ENCODE assay signal across 24 cellular contexts in genomic region chr15:84950570-84951111, GRCh38. TPM values are rescaled to one million over a fixed set of nuclear protein-coding genes. Genes with fewer than 3 reads are reported as not detected.
DNase-seq lines count a peak whose midpoint lies in the region; ATAC-seq, FAIRE-seq and TF ChIP-seq lines count a peak whose summit lies in the region.
"Had no signal": no experiment of that assay in that cellular context is flagged by ENCODE, and none has a peak within 500 bp of the region (broad histone marks: within the 10 kb centered on the region; RNA-seq: fewer than 3 reads in every experiment).

No MANE protein-coding gene starts in this region.

- no peaks in the 10 kb centered on the region for H3K27me3 Mint-ChIP-seq in activated naive CD4-positive, alpha-beta T cell treated with anti-CD3 and anti-CD28 coated beads for 36 hours (ENCODE audit: low read depth)

- WGBS in HepG2 (ENCODE audit: low lambda C conversion rate), result 30% methylated on average over 7 of the region's 7 CpGs
- WGBS in right lobe of liver (ENCODE audit: insufficient coverage, low coverage, low lambda C conversion rate, missing lambda C conversion rate), result 87% methylated on average over 4 of the region's 7 CpGs
- 80 to 85% (median 84%) methylated on average over 7 of the region's 7 CpGs for WGBS in small intestine, 3 donors
- 67 to 81% methylated on average over 2 to 4 of the region's 7 CpGs for WGBS in gastroesophageal sphincter (ENCODE audit: low coverage in 1 of 2), 2 donors

- TF ChIP-seq POLR2A in HepG2 (IDR thresholded peaks at IDR 0.05; ENCODE audit: insufficient read depth in 1 of 2, low read depth in 2 of 2, low read length in 2 of 2), result no peak
- no peak for TF ChIP-seq POLR2A in right lobe of liver (IDR thresholded peaks at IDR 0.05)
- no peak for TF ChIP-seq POLR2A in gastroesophageal sphincter (IDR thresholded peaks at IDR 0.05)

- H3K9ac ChIP-seq in HepG2 (ENCODE audit: insufficient read depth, low read depth, low read length) (no peak overlapping the region), subcutaneous abdominal adipose tissue (ENCODE audit: low read length in 5 of 5) (no peak overlapping the region)
- H3K9ac ChIP-seq: BLaER1 treated with 17β-estradiol and CSF1 and Interleukin-3, amounts not matched to agents 10 nM and 100 nM had no signal

- H3F3A ChIP-seq in PC-9 (ENCODE audit: insufficient read depth, low read depth), result no peaks in the 10 kb centered on the region; the same call in 1 of the 2 replicates

- POLR2A ChIA-PET in HepG2 (lab: Yijun Ruan, JAX) (no interaction called here), PC-9 (lab: Charles Lee; ENCODE audit: unreplicated experiment) (no interaction called here)

- BruUV-seq in HepG2 (replicated peaks; lab: Mats Ljungman, UMichigan) (no TSS peak), PC-9 (replicated peaks; lab: Mats Ljungman, UMichigan) (no TSS peak)

- H3K4me1 Mint-ChIP-seq in activated naive CD4-positive, alpha-beta T cell treated with anti-CD3 and anti-CD28 coated beads for 36 hours (ENCODE audit: low read depth), result no peaks in the 10 kb centered on the region

- CTCF ChIA-PET in HepG2 (lab: Yijun Ruan, JAX; ENCODE audit: low intra/inter-chr PET ratio, low total read pairs), result no interaction called here
- CTCF ChIA-PET in activated naive CD4-positive, alpha-beta T cell treated with anti-CD3 and anti-CD28 coated beads for 36 hours (lab: Charles Lee), result interaction anchor here (0.6 to 2.3 kb wide), 4 partner anchors 75 to 352 kb away, joined by 3 to 8 read pairs (median 3); no protein-coding TSS in a partner anchor
- CTCF ChIA-PET in PC-9 (lab: Charles Lee), result no interaction called here

- no peaks in the 10 kb centered on the region for H3K9me3 ChIP-seq in HepG2 (ENCODE audit: low read length)
- H3K9me3 ChIP-seq in right lobe of liver, result no peaks in the 10 kb centered on the region
- H3K9me3 ChIP-seq in subcutaneous abdominal adipose tissue (ENCODE audit: control insufficient read depth in 5 of 5, low read length in 5 of 5), result no peaks in the 10 kb centered on the region
- H3K9me3 ChIP-seq in PC-9 (ENCODE audit: insufficient read depth, low read depth), result no peaks in the 10 kb centered on the region
- no peaks in the 10 kb centered on the region for H3K9me3 ChIP-seq in small intestine (ENCODE audit: control insufficient read depth, low read depth)
- no peaks in the 10 kb centered on the region for H3K9me3 ChIP-seq in gastroesophageal sphincter
- H3K9me3 ChIP-seq: BLaER1 treated with 17β-estradiol and CSF1 and Interleukin-3, amounts not matched to agents 10 nM and 100 nM had no signal

- no peak overlapping the region for H3K27ac ChIP-seq in HepG2 (ENCODE audit: extremely low read length, insufficient read depth, low read length)
- H3K27ac ChIP-seq in right lobe of liver, result no peak overlapping the region
- H3K27ac ChIP-seq in dorsolateral prefrontal cortex, result peak overlapping the region in 54 of 59 donors; percentile 23 to 93 (median 80)
- peak overlapping the region; percentile 39 for H3K27ac ChIP-seq in subcutaneous abdominal adipose tissue (ENCODE audit: low read depth, low read length)
- H3K27ac ChIP-seq in PC-9, result no peak overlapping the region
- no peak overlapping the region for H3K27ac ChIP-seq in small intestine (ENCODE audit: low read depth in 1 of 2, low read length in 1 of 2)
- no peak overlapping the region for H3K27ac ChIP-seq in gastroesophageal sphincter
- H3K27ac ChIP-seq: BLaER1 treated with 17β-estradiol and CSF1 and Interleukin-3, amounts not matched to agents 10 nM and 100 nM; RWPE1; SK-N-MC had no signal

- H3K27ac Mint-ChIP-seq in activated naive CD4-positive, alpha-beta T cell treated with anti-CD3 and anti-CD28 coated beads for 36 hours, result no peak overlapping the region
- H3K27ac Mint-ChIP-seq: IgD-negative memory B cell had no signal

- no peak for DNase-seq in HepG2 (ENCODE audit: low spot score)
- no peak for DNase-seq in right lobe of liver
- no peak for DNase-seq in dorsolateral prefrontal cortex
- DNase-seq in activated naive CD4-positive, alpha-beta T cell treated with anti-CD3 and anti-CD28 coated beads for 36 hours, result no peak
- DNase-seq in PC-9, result no peak
- DNase-seq in small intestine, result no peak
- DNase-seq: 8988T; CD4-positive, alpha-beta memory T cell; DMS153; H7; Karpas-422; MV-4-11; NCI-H1694; NCI-H2081; NCI-H446 treated with DMSO at 0.1 percent for 48 hours; NCI-H526 treated with DMSO at 0.1 percent for 48 hours; SHP77 treated with DMSO at 0.1 percent for 48 hours had no signal

- no peak overlapping the region for H3K4me3 Mint-ChIP-seq in activated naive CD4-positive, alpha-beta T cell treated with anti-CD3 and anti-CD28 coated beads for 36 hours
- H3K4me3 Mint-ChIP-seq: CD4-positive, alpha-beta memory T cell; IgD-negative memory B cell had no signal

- no peaks in the 10 kb centered on the region for H3K36me3 ChIP-seq in HepG2 (replicated peaks in 1 of 2; ENCODE audit: control insufficient read depth in 1 of 2, insufficient read depth in 2 of 2, low read length in 2 of 2)
- no peaks in the 10 kb centered on the region for H3K36me3 ChIP-seq in right lobe of liver
- no peaks in the 10 kb centered on the region for H3K36me3 ChIP-seq in subcutaneous abdominal adipose tissue (ENCODE audit: control insufficient read depth in 5 of 5, insufficient read depth in 5 of 5, low read length in 5 of 5)
- H3K36me3 ChIP-seq in PC-9 (ENCODE audit: low read depth), result no peaks in the 10 kb centered on the region
- peaks cover 0 to 5% of the 10 kb centered on the region in 2 donors for H3K36me3 ChIP-seq in small intestine (ENCODE audit: control insufficient read depth in 2 of 2, insufficient read depth in 2 of 2, low read length in 2 of 2)
- H3K36me3 ChIP-seq in gastroesophageal sphincter, result no peaks in the 10 kb centered on the region
- H3K36me3 ChIP-seq: BLaER1 treated with 17β-estradiol and CSF1 and Interleukin-3, amounts not matched to agents 10 nM and 100 nM had no signal

- TF ChIP-seq EP300 in HepG2 (IDR thresholded peaks at IDR 0.05; ENCODE audit: low read depth in 2 of 2, low read length in 2 of 2) (no peak), HepG2 (CRISPR knock-in tag; IDR thresholded peaks at IDR 0.05; ENCODE audit: borderline replicate concordance) (no peak), gastroesophageal sphincter (IDR thresholded peaks at IDR 0.05) (no peak)

- in situ Hi-C loops in HepG2 (cut with HindIII; ENCODE audit: extremely low pct_ligation_motif_present, low pct_unique_long_range_greater_than_20kb), result loop anchor here (5.0 to 25.0 kb wide), 2 partner anchors 92 to 187 kb away; no protein-coding TSS in a partner anchor

- H3K9me3 Mint-ChIP-seq in activated naive CD4-positive, alpha-beta T cell treated with anti-CD3 and anti-CD28 coated beads for 36 hours, result no peaks in the 10 kb centered on the region
- H3K9me3 Mint-ChIP-seq: CD4-positive, alpha-beta memory T cell had no signal

- FAIRE-seq in HepG2 (lab: Jason Lieb, UNC) (no peak), small intestine (lab: Jason Lieb, UNC) (no peak)
- FAIRE-seq: GM12891 had no signal

- ATAC-seq in HepG2, result no peak
- no peak for ATAC-seq in right lobe of liver
- no peak for ATAC-seq in gastroesophageal sphincter

- H3K4me1 ChIP-seq in HepG2 (ENCODE audit: insufficient read depth, low read length) (peaks cover 53% of the 10 kb centered on the region), right lobe of liver (peaks cover 0 to 10% (median 0%) of the 10 kb centered on the region in 4 donors), subcutaneous abdominal adipose tissue (ENCODE audit: control insufficient read depth in 5 of 5, insufficient read depth in 5 of 5, low read length in 5 of 5) (peaks cover 9 to 64% (median 57%) of the 10 kb centered on the region in 5 donors), PC-9 (replicated peaks; ENCODE audit: insufficient read depth) (peaks cover 25% of the 10 kb centered on the region), small intestine (ENCODE audit: control insufficient read depth in 2 of 2, insufficient read depth in 1 of 2, low read depth in 1 of 2, low read length in 1 of 2) (no peaks in the 10 kb centered on the region), gastroesophageal sphincter (peaks cover 0 to 20% (median 2%) of the 10 kb centered on the region in 3 donors)

- H3K9me2 ChIP-seq in PC-9 (ENCODE audit: insufficient read depth), result no peaks in the 10 kb centered on the region

- intact Hi-C loops in HepG2 (cut with micrococcal nuclease; ENCODE audit: unreplicated experiment), result no loop called here
- intact Hi-C loops in right lobe of liver (cut with DNase I), result loop anchor here (10.0 kb wide), 2 partner anchors 94 to 224 kb away; no protein-coding TSS in a partner anchor
- intact Hi-C loops in dorsolateral prefrontal cortex (cut with DNase I), result loop anchor here in 1 of 2 donors (10.0 kb wide), 1 partner anchor 94 kb away; no protein-coding TSS in a partner anchor
- intact Hi-C loops in activated naive CD4-positive, alpha-beta T cell treated with anti-CD3 and anti-CD28 coated beads for 36 hours (cut with micrococcal nuclease), result no loop called here
- intact Hi-C loops in PC-9 (cut with micrococcal nuclease; ENCODE audit: unreplicated experiment), result no loop called here

- no peak overlapping the region for H2AFZ ChIP-seq in HepG2 (ENCODE audit: low read length)
- H2AFZ ChIP-seq in PC-9, result no peak overlapping the region

- no peaks in the 10 kb centered on the region for H4K20me1 ChIP-seq in HepG2 (ENCODE audit: insufficient read depth, low read length)
- no peaks in the 10 kb centered on the region for H4K20me1 ChIP-seq in PC-9 (ENCODE audit: insufficient read depth)
- H4K20me1 ChIP-seq: BLaER1 treated with 17β-estradiol and CSF1 and Interleukin-3, amounts not matched to agents 10 nM and 100 nM had no signal

- H3K4me3 ChIP-seq in HepG2 (replicated peaks in 1 of 3; ENCODE audit: insufficient read depth in 1 of 3, low read depth in 2 of 3, low read length in 3 of 3) (0 out of 6 replicates have a peak overlapping the region, but pooled peaks of 1 of the 3 experiments have one; percentile 20), right lobe of liver (no peak overlapping the region), dorsolateral prefrontal cortex (peak overlapping the region in 12 of 59 donors; percentile 5 to 43 (median 22)), subcutaneous abdominal adipose tissue (ENCODE audit: low read depth in 1 of 5, low read length in 5 of 5) (no peak overlapping the region), PC-9 (no peak overlapping the region), small intestine (ENCODE audit: low read depth in 1 of 2, low read length in 2 of 2) (no peak overlapping the region), gastroesophageal sphincter (no peak overlapping the region)
- H3K4me3 ChIP-seq: BLaER1 treated with 17β-estradiol and CSF1 and Interleukin-3, amounts not matched to agents 10 nM and 100 nM; SK-N-MC had no signal

- peak overlapping the region; percentile 52 for H3K4me2 ChIP-seq in HepG2 (ENCODE audit: low read depth, low read length)
- H3K4me2 ChIP-seq in PC-9, result no peak overlapping the region
- H3K4me2 ChIP-seq: BLaER1 treated with 17β-estradiol and CSF1 and Interleukin-3, amounts not matched to agents 10 nM and 100 nM had no signal

- TF ChIP-seq RAD21 in HepG2 (CRISPR knock-in tag; IDR thresholded peaks at IDR 0.05), result no peak

- H3K36me3 Mint-ChIP-seq in activated naive CD4-positive, alpha-beta T cell treated with anti-CD3 and anti-CD28 coated beads for 36 hours (ENCODE audit: low read depth), result no peaks in the 10 kb centered on the region
- H3K36me3 Mint-ChIP-seq: CD4-positive, alpha-beta memory T cell had no signal

- H3K27me3 ChIP-seq in HepG2 (ENCODE audit: control insufficient read depth in 1 of 2, insufficient read depth in 2 of 2, low read length in 2 of 2), result peaks cover 0 to 5% of the 10 kb centered on the region in 2 experiments; a peak in 1 of 5 replicates
- H3K27me3 ChIP-seq in right lobe of liver, result no peaks in the 10 kb centered on the region
- H3K27me3 ChIP-seq in dorsolateral prefrontal cortex, result no peaks in the 10 kb centered on the region
- no peaks in the 10 kb centered on the region for H3K27me3 ChIP-seq in subcutaneous abdominal adipose tissue (ENCODE audit: control insufficient read depth in 5 of 5, insufficient read depth in 4 of 5, low read length in 5 of 5)
- H3K27me3 ChIP-seq in PC-9 (ENCODE audit: insufficient read depth, low read depth), result no peaks in the 10 kb centered on the region
- no peaks in the 10 kb centered on the region for H3K27me3 ChIP-seq in small intestine (ENCODE audit: control insufficient read depth in 2 of 2, insufficient read depth in 2 of 2, low read length in 2 of 2)
- H3K27me3 ChIP-seq in gastroesophageal sphincter, result no peaks in the 10 kb centered on the region
- H3K27me3 ChIP-seq: BLaER1 treated with 17β-estradiol and CSF1 and Interleukin-3, amounts not matched to agents 10 nM and 100 nM had no signal

- no peak for TF ChIP-seq CTCF in HepG2 (CRISPR knock-in tag; IDR thresholded peaks at IDR 0.05)
- no peak for TF ChIP-seq CTCF in right lobe of liver (IDR thresholded peaks at IDR 0.05)
- no peak for TF ChIP-seq CTCF in dorsolateral prefrontal cortex (IDR thresholded peaks at IDR 0.05 in 54 of 56, conservative IDR thresholded peaks at IDR 0.05 in 2 of 56; ENCODE audit: low read depth in 1 of 56, partially characterized antibody in 56 of 56)
- no peak for TF ChIP-seq CTCF in PC-9 (conservative IDR thresholded peaks at IDR 0.05)
- no peak for TF ChIP-seq CTCF in gastroesophageal sphincter (IDR thresholded peaks at IDR 0.05)

- H3K79me2 ChIP-seq in HepG2 (ENCODE audit: insufficient read depth, low read length) (no peaks in the 10 kb centered on the region), PC-9 (ENCODE audit: low read depth) (no peaks in the 10 kb centered on the region)

RNA-seq across cellular contexts. Expression of gene PDE8A, which starts 31.0 kb away (rescaled TPM):
- 24.2 and 26.3 TPM in 2 replicates for total RNA-seq in HepG2 (2016; rRNA removed; fragmentation: Illumina TruSeq; extraction: Trizol)
- total RNA-seq in HepG2 (2016; cell fraction: cytosol; rRNA removed; fragmentation: Illumina TruSeq; extraction: Trizol; ENCODE audit: low read depth), result 46.8 and 50.2 TPM in 2 replicates
- total RNA-seq in HepG2 (2016; cell fraction: insoluble cytoplasmic fraction; rRNA removed; fragmentation: Illumina TruSeq; extraction: Trizol), result 22.6 and 26.8 TPM in 2 replicates
- total RNA-seq in HepG2 (2016; cell fraction: membrane; rRNA removed; fragmentation: Illumina TruSeq; extraction: Trizol), result 33.9 and 39.4 TPM in 2 replicates
- 46.0 and 49.4 TPM in 2 replicates for total RNA-seq in HepG2 (2016; cell fraction: nucleus; rRNA removed; fragmentation: Illumina TruSeq; extraction: Trizol)
- polyA plus RNA-seq in HepG2 (2011; rRNA removed), result 41.2 and 48.5 TPM in 2 replicates
- polyA plus RNA-seq in HepG2 (2011; cell fraction: cytosol; rRNA removed), result 18.2 and 27.4 TPM in 2 replicates
- 67.4 and 75.3 TPM in 2 replicates for polyA plus RNA-seq in HepG2 (2011; cell fraction: nucleus; rRNA removed)
- 25.2 and 25.7 TPM in 2 replicates for polyA plus RNA-seq in HepG2 (2012)
- 4.8 and 5.1 TPM in 2 replicates for polyA plus RNA-seq in HepG2 (2016; cell fraction: cytosol; fragmentation: Illumina TruSeq; extraction: Trizol; ENCODE audit: low read depth)
- polyA plus RNA-seq in HepG2 (2016; cell fraction: insoluble cytoplasmic fraction; fragmentation: Illumina TruSeq; extraction: Trizol; ENCODE audit: low read depth), result 22.3 and 24.1 TPM in 2 replicates
- polyA plus RNA-seq in HepG2 (2016; cell fraction: membrane; fragmentation: Illumina TruSeq; extraction: Trizol; ENCODE audit: low read depth), result 14.2 and 15.0 TPM in 2 replicates
- 82.8 and 84.3 TPM in 2 replicates for polyA plus RNA-seq in HepG2 (2016; cell fraction: nucleus; fragmentation: Illumina TruSeq; extraction: Trizol; ENCODE audit: insufficient read depth, low read depth)
- 27.2 and 64.4 TPM in 2 replicates for polyA minus RNA-seq in HepG2 (2011; rRNA and poly(A)+ RNA removed; ENCODE audit: low replicate concordance)
- 24.8 and 25.2 TPM in 2 replicates for polyA minus RNA-seq in HepG2 (2011; cell fraction: cytosol; rRNA and poly(A)+ RNA removed)
- polyA minus RNA-seq in HepG2 (2011; cell fraction: nucleus; rRNA and poly(A)+ RNA removed), result 124 and 137 TPM in 2 replicates
- total RNA-seq in right lobe of liver, result 10 to 100 TPM; 32.7 to 40.5 (median 37.4) TPM
- 100 to 1,000 TPM in 47 of 120 experiments, 10 to 100 TPM in 73; 30.4 to 316 (median 86.1) TPM for total RNA-seq in dorsolateral prefrontal cortex
- total RNA-seq in activated naive CD4-positive, alpha-beta T cell treated with anti-CD3 and anti-CD28 coated beads for 36 hours, result 10 to 100 TPM; 28.8 to 29.2 TPM
- total RNA-seq in PC-9 (2021), result 38.8 and 47.3 TPM in 2 replicates
- polyA plus RNA-seq in small intestine, result 10 to 100 TPM; 18.4 to 30.9 (median 22.8) TPM
- 10 to 100 TPM; 34.6 to 73.2 (median 56.2) TPM for total RNA-seq in gastroesophageal sphincter

Comparison
In these comparisons a context has a peak if more than half of its experiments do, and no peak if none do; other contexts are left out.
1. intact Hi-C loops: an anchor here in right lobe of liver (10.0 kb wide); none called in HepG2, activated naive CD4-positive, alpha-beta T cell treated with anti-CD3 and anti-CD28 coated beads for 36 hours and PC-9.
2. H3K27ac ChIP-seq: peak in dorsolateral prefrontal cortex (54 of 59) and subcutaneous abdominal adipose tissue (single experiment); none in HepG2 (single experiment), right lobe of liver (0 of 3), PC-9 (single experiment), small intestine (0 of 2) and gastroesophageal sphincter (0 of 4).